ENCODE assay signal across 22 cellular contexts in genomic region chr4:163892417-163892816, GRCh38.
"Had no signal": no experiment of that assay in that cellular context is flagged by ENCODE, and none has a peak within 500 bp of the region (broad histone marks: within the 10 kb centered on the region; RNA-seq: fewer than 3 reads in every experiment).

No MANE protein-coding gene starts in this region.

- ATAC-seq: Panc1, PC-3 had no signal

- DNase-seq: KBM-7; NCI-H1092; NCI-H1105 treated with DMSO at 0.1 percent for 48 hours; NCI-H1417 treated with DMSO at 0.1 percent for 48 hours; NCI-H146; NCI-H1694 treated with DMSO at 0.1 percent for 48 hours; NCI-H1930; NCI-H2081; NCI-H2107; NCI-H2171; NCI-H226; NCI-H446; NCI-H510A; NCI-H524 treated with DMSO at 0.1 percent for 48 hours; NCI-H69; NCI-H774; NK-92 treated with Interleukin-12 subunit alpha and Interleukin-12 subunit beta, amount 100 ng/mL, for 24 hours; PC-3; SHP77; SK-N-SH; SW 1271 had no signal
